ENCODE assay signal across 10 cellular contexts in genomic region chr16:89921131-89921698, GRCh38. TPM values are rescaled to one million over a fixed set of nuclear protein-coding genes. Genes with fewer than 3 reads are reported as not detected.
DNase-seq lines count a peak whose midpoint lies in the region; ATAC-seq, FAIRE-seq and TF ChIP-seq lines count a peak whose summit lies in the region.
"Had no signal": no experiment of that assay in that cellular context is flagged by ENCODE, and none has a peak within 500 bp of the region (broad histone marks: within the 10 kb centered on the region; RNA-seq: fewer than 3 reads in every experiment).

No MANE protein-coding gene starts in this region.

- H3K27me3 ChIP-seq in HCT116 (ENCODE audit: insufficient read depth, low read length), result no peaks in the 10 kb centered on the region
- H3K27me3 ChIP-seq in GM12878 (replicated peaks in 1 of 2; ENCODE audit: control insufficient read depth in 2 of 2, insufficient read depth in 2 of 2, low read length in 1 of 2), result peaks cover 14 to 16% of the 10 kb centered on the region in 2 experiments

- TF ChIP-seq CTCF in AG04449 (IDR thresholded peaks at IDR 0.05; ENCODE audit: insufficient read depth, low read length, missing control alignments) (no peak), HCT116 (IDR thresholded peaks at IDR 0.05 in 2 of 3, conservative IDR thresholded peaks at IDR 0.05 in 1 of 3; ENCODE audit: borderline replicate concordance in 1 of 3, insufficient read depth in 1 of 3, low read depth in 2 of 3, low read length in 2 of 3) (no peak), GM12878 (IDR thresholded peaks at IDR 0.05 in 2 of 3, conservative IDR thresholded peaks at IDR 0.05 in 1 of 3; ENCODE audit: control insufficient read depth in 2 of 3, extremely low read depth in 1 of 3, insufficient read depth in 1 of 3, low read depth in 3 of 3, low read length in 3 of 3) (no peak)

- H3K36me3 ChIP-seq in HCT116 (ENCODE audit: control insufficient read depth in 1 of 2, insufficient read depth in 2 of 2, low read length in 2 of 2) (peaks cover 0 to 2% of the 10 kb centered on the region in 2 experiments; a peak in 1 of 4 replicates), GM12878 (ENCODE audit: control insufficient read depth in 2 of 2, insufficient read depth in 2 of 2, low read length in 1 of 2) (no peaks in the 10 kb centered on the region), mesodermal cell (ENCODE audit: control insufficient read depth, insufficient read depth, low read length) (no peaks in the 10 kb centered on the region)
- H3K36me3 ChIP-seq: pancreas had no signal

- CTCF ChIA-PET in AG04449 (lab: Yijun Ruan, JAX) (interaction anchor here (4.9 kb wide), 1 partner anchor 9 kb away, joined by 34 read pairs; no protein-coding TSS in a partner anchor), HCT116 (lab: Charles Lee) (interaction anchor here (1.2 to 5.1 kb wide), 3 partner anchors 12 to 215 kb away, joined by 3 to 57 read pairs (median 5); no protein-coding TSS in a partner anchor), GM12878 (lab: Yijun Ruan, JAX) (no interaction called here)

- 35% methylated on average over 13 of the region's 14 CpGs for WGBS in GM12878 (ENCODE audit: insufficient coverage, insufficient replicate concordance, low lambda C conversion rate, missing lambda C conversion rate)
- WGBS in mesodermal cell (ENCODE audit: insufficient coverage in 2 of 2), 2 experiments, result 52 to 57% methylated on average over 12 to 13 of the region's 14 CpGs

- ATAC-seq in HCT116 (peak; percentile 0), GM12878 (no peak), GM21717 (IDR thresholded peaks at IDR 0.05; ENCODE audit: unreplicated experiment) (no peak)
- ATAC-seq in effector memory CD8-positive, alpha-beta T cell (replicated peaks), result no peak

- no peak for FAIRE-seq in GM12878 (lab: Jason Lieb, UNC)
- FAIRE-seq in RCC 7860 (lab: Jason Lieb, UNC), result no peak
- FAIRE-seq: pancreas had no signal

- SMC1A ChIA-PET in GM12878 (lab: Charles Lee; ENCODE audit: uncharacterized antibody, unreplicated experiment), result no interaction called here

- H3K27me3 Mint-ChIP-seq in effector memory CD8-positive, alpha-beta T cell, result peaks cover 20 to 60% of the 10 kb centered on the region in 2 donors

- H3K4me1 ChIP-seq in HCT116 (ENCODE audit: control insufficient read depth in 1 of 2, insufficient read depth in 2 of 2, low read length in 2 of 2) (peaks cover 52 to 88% of the 10 kb centered on the region in 2 experiments), GM12878 (ENCODE audit: control insufficient read depth, insufficient read depth, low read length) (peaks cover 11% of the 10 kb centered on the region), mesodermal cell (ENCODE audit: control insufficient read depth, insufficient read depth, low read length, poor library complexity, severe bottlenecking) (peaks cover 27% of the 10 kb centered on the region)

- no peaks in the 10 kb centered on the region for H3K9me3 Mint-ChIP-seq in effector memory CD8-positive, alpha-beta T cell
- H3K9me3 Mint-ChIP-seq: stimulated activated naive CD8-positive, alpha-beta T cell treated with anti-CD3 and anti-CD28 coated beads, Interleukin-15, Interleukin-2, amounts not matched to agents 100 ng/mL and 50 ng/mL, for 24 hours had no signal

- H3K9me3 ChIP-seq in HCT116 (ENCODE audit: control insufficient read depth in 1 of 2, insufficient read depth in 1 of 2, low read depth in 1 of 2, low read length in 2 of 2), result no peaks in the 10 kb centered on the region
- no peaks in the 10 kb centered on the region for H3K9me3 ChIP-seq in GM12878 (replicated peaks; ENCODE audit: control insufficient read depth, insufficient read depth, low read length)
- H3K9me3 ChIP-seq in mesodermal cell (ENCODE audit: control insufficient read depth, low read length), result no peaks in the 10 kb centered on the region
- H3K9me3 ChIP-seq: pancreas had no signal

- intact Hi-C loops in HCT116 (cut with micrococcal nuclease) (loop anchor here (5.0 kb wide), 1 partner anchor 49 kb away; the partner anchor contains the start of gene TCF25), GM12878 (cut with micrococcal nuclease; ENCODE audit: unreplicated experiment) (no loop called here)

- TF ChIP-seq POLR2A in HCT116 (IDR thresholded peaks at IDR 0.05; ENCODE audit: borderline replicate concordance, extremely low read depth, insufficient read depth, insufficient read length), result no peak
- peak; percentile 3; the same call in 1 of the 2 replicates for TF ChIP-seq POLR2A in GM12878 (IDR thresholded peaks at IDR 0.05; ENCODE audit: low read depth, low read length)

- H4K20me1 ChIP-seq in HCT116 (ENCODE audit: insufficient read depth) (peaks cover 8% of the 10 kb centered on the region; the same call in 1 of the 2 replicates), GM12878 (ENCODE audit: control insufficient read depth, insufficient read depth) (no peaks in the 10 kb centered on the region)

- H3K79me2 ChIP-seq in HCT116 (ENCODE audit: insufficient read depth, low read length) (peaks cover 30% of the 10 kb centered on the region), GM12878 (ENCODE audit: control insufficient read depth, insufficient read depth, low read length) (no peaks in the 10 kb centered on the region)

- H3K27ac ChIP-seq in HCT116 (ENCODE audit: low read depth, low read length) (peak overlapping the region; percentile 100), GM12878 (ENCODE audit: control insufficient read depth, insufficient read depth) (no peak overlapping the region), mesodermal cell (ENCODE audit: low read depth, low read length, severe bottlenecking) (peak overlapping the region; percentile 99)

- H3K4me2 ChIP-seq in HCT116 (ENCODE audit: low read length), result peak overlapping the region; percentile 79
- H3K4me2 ChIP-seq in GM12878 (ENCODE audit: control insufficient read depth, insufficient read depth), result no peak overlapping the region

- no peak for DNase-seq in AG04449 (ENCODE audit: low read depth, low spot score)
- no peak for DNase-seq in HCT116 (ENCODE audit: low read depth, low spot score)
- no peak for DNase-seq in GM12878 (ENCODE audit: low read depth, low spot score)
- no peak for DNase-seq in RCC 7860 (ENCODE audit: low spot score)
- DNase-seq in effector memory CD8-positive, alpha-beta T cell, result no peak
- DNase-seq in NCI-H1694 (lab: John Stamatoyannopoulos, UW), result no peak

- H3K9ac ChIP-seq in HCT116 (ENCODE audit: low read length), result peak overlapping the region; percentile 74
- H3K9ac ChIP-seq in GM12878 (ENCODE audit: control insufficient read depth, insufficient read depth, low read length), result no peak overlapping the region

- in situ Hi-C loops in GM12878 (cut with MboI), result no loop called here

- no TSS peak for BruUV-seq in HCT116 (replicated peaks; lab: Mats Ljungman, UMichigan)
- BruUV-seq in GM12878 (replicated peaks; lab: Mats Ljungman, UMichigan), result no TSS peak

- no peak overlapping the region for H3K27ac Mint-ChIP-seq in effector memory CD8-positive, alpha-beta T cell
- H3K27ac Mint-ChIP-seq: stimulated activated naive CD8-positive, alpha-beta T cell treated with anti-CD3 and anti-CD28 coated beads, Interleukin-15, Interleukin-2, amounts not matched to agents 100 ng/mL and 50 ng/mL, for 24 hours had no signal

- peak overlapping the region; percentile 43 for H3K4me3 ChIP-seq in AG04449 (ENCODE audit: low read depth, low read length)
- peak overlapping the region; percentile 74 to 91 for H3K4me3 ChIP-seq in HCT116 (replicated peaks in 1 of 2; ENCODE audit: low read depth in 1 of 2, low read length in 2 of 2)
- no peak overlapping the region for H3K4me3 ChIP-seq in GM12878
- H3K4me3 ChIP-seq in mesodermal cell (ENCODE audit: extremely low read depth, insufficient read depth, low read length, poor library complexity, severe bottlenecking), result peak overlapping the region; percentile 81

- RAD21 ChIA-PET in HCT116 (lab: Charles Lee; ENCODE audit: low non-redundant PET in 1 of 2, low total read pairs in 2 of 2, uncharacterized antibody in 2 of 2, unreplicated experiment in 2 of 2) (interaction anchor here in 1 of 2 experiments (1.1 kb wide), 1 partner anchor 48 kb away, joined by 4 read pairs; the partner anchor contains the start of gene TCF25), GM12878 (lab: Charles Lee; ENCODE audit: unreplicated experiment) (no interaction called here)

- TF ChIP-seq RAD21 in HCT116 (IDR thresholded peaks at IDR 0.05; ENCODE audit: low read depth) (no peak), GM12878 (IDR thresholded peaks at IDR 0.05; ENCODE audit: insufficient read depth, low read depth, low read length) (no peak)

- POLR2A ChIA-PET in AG04449 (lab: Yijun Ruan, JAX), result interaction anchor here (0.9 to 2.7 kb wide), 4 partner anchors 9 to 47 kb away, joined by 3 to 22 read pairs (median 8); partner anchors contain the start of gene TCF25
- POLR2A ChIA-PET in HCT116 (lab: Charles Lee), result interaction anchor here (0.7 to 3.5 kb wide), 8 partner anchors 11 to 215 kb away, joined by 3 to 22 read pairs (median 11); partner anchors contain the start of gene TCF25
- POLR2A ChIA-PET in GM12878 (lab: Charles Lee), result no interaction called here

- no peak for TF ChIP-seq EP300 in GM12878 (IDR thresholded peaks at IDR 0.05; ENCODE audit: borderline replicate concordance in 1 of 2, control insufficient read depth in 1 of 2, low read depth in 2 of 2, low read length in 2 of 2)

- H3K9me2 ChIP-seq in HCT116 (ENCODE audit: insufficient read depth), result no peaks in the 10 kb centered on the region

- H2AFZ ChIP-seq in HCT116 (ENCODE audit: low read depth, low read length, poor library complexity, severe bottlenecking) (no peak overlapping the region), GM12878 (ENCODE audit: control insufficient read depth, low read depth, low read length) (no peak overlapping the region)

- H3K36me3 Mint-ChIP-seq in effector memory CD8-positive, alpha-beta T cell (ENCODE audit: insufficient read depth), result peaks cover 13% of the 10 kb centered on the region

- peaks cover 23 to 29% of the 10 kb centered on the region in 2 donors for H3K4me1 Mint-ChIP-seq in effector memory CD8-positive, alpha-beta T cell (ENCODE audit: low read depth in 2 of 2)

- H3K4me3 Mint-ChIP-seq in effector memory CD8-positive, alpha-beta T cell, result no peak overlapping the region

RNA-seq across cellular contexts. Expression of gene TUBB3, which starts 1.9 kb away (rescaled TPM):
- 173 TPM for total RNA-seq in HCT116 (2021; ENCODE audit: unreplicated experiment)
- polyA plus RNA-seq in HCT116 (2012), result 213 and 219 TPM in 2 replicates
- total RNA-seq in GM12878 (2013; cell fraction: nucleolus; rRNA removed), result 1.7 TPM in 1 of 2 replicates, not detected in the other
- total RNA-seq in GM12878 (2014; rRNA removed), result 1.3 and 1.6 TPM in 2 replicates
- 0.49 and 0.69 TPM in 2 replicates for total RNA-seq in GM12878 (2014; rRNA removed; fragmentation: Illumina TruSeq; extraction: Trizol)
- 1.6 and 2.3 TPM in 2 replicates for total RNA-seq in GM12878 (2021)
- 0.29 TPM for polyA plus RNA-seq in GM12878 (2011; ENCODE audit: low read depth)
- 0.19 and 0.58 TPM in 2 replicates for polyA plus RNA-seq in GM12878 (2011; rRNA removed)
- polyA plus RNA-seq in GM12878 (2011; cell fraction: cytosol; rRNA removed), result 0.52 and 1.0 TPM in 2 replicates
- 1.8 TPM in 2 replicates for polyA plus RNA-seq in GM12878 (2011; cell fraction: nucleus; rRNA removed)
- polyA plus RNA-seq in GM12878 (2012), result 1.0 and 1.3 TPM in 2 replicates
- polyA plus RNA-seq in GM12878 (2014; fragmentation: Illumina TruSeq; extraction: Trizol), result 0.32 TPM in 1 of 2 replicates, not detected in the other
- polyA plus RNA-seq in GM12878 (2014; fragmentation: Nextera tagmentation; extraction: Ambion mirVana), result under 1 TPM in 1 of 2 experiments, not detected in 1; 0.09 TPM
- polyA plus RNA-seq in GM12878 (2014; rRNA removed), result 0.50 and 0.86 TPM in 2 replicates
- polyA plus RNA-seq in GM12878 (2016; fragmentation: Nextera tagmentation; extraction: Ambion mirVana), result 1 to 10 TPM; 1.3 to 2.5 TPM
- 0.51 and 1.4 TPM in 2 replicates for polyA minus RNA-seq in GM12878 (2011; rRNA and poly(A)+ RNA removed)
- polyA minus RNA-seq in GM12878 (2011; cell fraction: cytosol; rRNA and poly(A)+ RNA removed), result 0.67 TPM in 1 of 2 replicates, not detected in the other
- polyA minus RNA-seq in GM12878 (2011; cell fraction: nucleus; rRNA and poly(A)+ RNA removed), result 0.60 TPM in 1 of 2 replicates, not detected in the other
- polyA plus RNA-seq in mesodermal cell (2013, experiment 1 of 2), result 189 TPM
- 156 TPM for polyA plus RNA-seq in mesodermal cell (2013, experiment 2 of 2)

RNA-seq across cellular contexts. Expression of gene MC1R, which starts 2.6 kb away (rescaled TPM):
- total RNA-seq in HCT116 (2021; ENCODE audit: unreplicated experiment), result 12.2 TPM
- polyA plus RNA-seq in HCT116 (2012), result 9.9 and 12.5 TPM in 2 replicates
- 8.0 and 12.8 TPM in 2 replicates for total RNA-seq in GM12878 (2013; cell fraction: nucleolus; rRNA removed)
- total RNA-seq in GM12878 (2014; rRNA removed), result 0.60 and 0.62 TPM in 2 replicates
- total RNA-seq in GM12878 (2014; rRNA removed; fragmentation: Illumina TruSeq; extraction: Trizol), result 0.28 and 0.40 TPM in 2 replicates
- 0.72 and 1.3 TPM in 2 replicates for total RNA-seq in GM12878 (2021)
- 0.55 TPM for polyA plus RNA-seq in GM12878 (2011; ENCODE audit: low read depth)
- 0.68 and 1.0 TPM in 2 replicates for polyA plus RNA-seq in GM12878 (2011; rRNA removed)
- 1.3 and 1.5 TPM in 2 replicates for polyA plus RNA-seq in GM12878 (2011; cell fraction: cytosol; rRNA removed)
- polyA plus RNA-seq in GM12878 (2011; cell fraction: nucleus; rRNA removed), result 11.5 and 15.2 TPM in 2 replicates
- 0.44 and 1.2 TPM in 2 replicates for polyA plus RNA-seq in GM12878 (2012)
- polyA plus RNA-seq in GM12878 (2014; fragmentation: Illumina TruSeq; extraction: Trizol), result 0.50 TPM in 1 of 2 replicates, not detected in the other
- polyA plus RNA-seq in GM12878 (2014; fragmentation: Nextera tagmentation; extraction: Ambion mirVana), result under 1 TPM; 0.06 to 0.07 TPM
- 1.8 and 2.3 TPM in 2 replicates for polyA plus RNA-seq in GM12878 (2014; rRNA removed)
- polyA plus RNA-seq in GM12878 (2016; fragmentation: Nextera tagmentation; extraction: Ambion mirVana), result under 1 TPM; 0.18 to 0.40 TPM
- polyA minus RNA-seq in GM12878 (2011; rRNA and poly(A)+ RNA removed), result 1.8 and 2.8 TPM in 2 replicates
- 0.40 and 1.4 TPM in 2 replicates for polyA minus RNA-seq in GM12878 (2011; cell fraction: cytosol; rRNA and poly(A)+ RNA removed)
- polyA minus RNA-seq in GM12878 (2011; cell fraction: nucleus; rRNA and poly(A)+ RNA removed), result 1.8 and 4.1 TPM in 2 replicates
- 6.0 TPM for polyA plus RNA-seq in mesodermal cell (2013, experiment 1 of 2)
- 5.1 TPM for polyA plus RNA-seq in mesodermal cell (2013, experiment 2 of 2)

RNA-seq across cellular contexts. Expression of gene DEF8, which starts 27.3 kb away (rescaled TPM):
- total RNA-seq in HCT116 (2021; ENCODE audit: unreplicated experiment) (109 TPM), GM12878 (2014; rRNA removed) (88.3 and 98.2 TPM in 2 replicates), GM12878 (2014; rRNA removed; fragmentation: Illumina TruSeq; extraction: Trizol) (35.3 and 38.6 TPM in 2 replicates), GM12878 (2021) (63.8 and 72.1 TPM in 2 replicates)
- 105 and 108 TPM in 2 replicates for polyA plus RNA-seq in HCT116 (2012)
- total RNA-seq in GM12878 (2013; cell fraction: nucleolus; rRNA removed), result 34.0 and 49.6 TPM in 2 replicates
- 27.4 TPM for polyA plus RNA-seq in GM12878 (2011; ENCODE audit: low read depth)
- polyA plus RNA-seq in GM12878 (2011; rRNA removed) (14.4 and 27.9 TPM in 2 replicates), GM12878 (2014; fragmentation: Illumina TruSeq; extraction: Trizol) (13.5 and 28.8 TPM in 2 replicates), GM12878 (2014; fragmentation: Nextera tagmentation; extraction: Ambion mirVana) (10 to 100 TPM; 17.0 to 33.5 TPM), GM12878 (2014; rRNA removed) (80.6 and 124 TPM in 2 replicates), GM12878 (2016; fragmentation: Nextera tagmentation; extraction: Ambion mirVana) (10 to 100 TPM; 63.2 to 64.1 TPM)
- 53.1 and 56.5 TPM in 2 replicates for polyA plus RNA-seq in GM12878 (2011; cell fraction: cytosol; rRNA removed)
- 93.4 and 142 TPM in 2 replicates for polyA plus RNA-seq in GM12878 (2011; cell fraction: nucleus; rRNA removed)
- polyA plus RNA-seq in GM12878 (2012), result 26.0 and 37.6 TPM in 2 replicates
- 19.9 and 23.1 TPM in 2 replicates for polyA minus RNA-seq in GM12878 (2011; rRNA and poly(A)+ RNA removed)
- polyA minus RNA-seq in GM12878 (2011; cell fraction: cytosol; rRNA and poly(A)+ RNA removed), result 14.2 and 15.2 TPM in 2 replicates
- 9.8 and 24.4 TPM in 2 replicates for polyA minus RNA-seq in GM12878 (2011; cell fraction: nucleus; rRNA and poly(A)+ RNA removed)
- 69.2 TPM for polyA plus RNA-seq in mesodermal cell (2013, experiment 1 of 2)
- polyA plus RNA-seq in mesodermal cell (2013, experiment 2 of 2), result 62.5 TPM

RNA-seq across cellular contexts. Expression of gene TCF25, which starts 47.8 kb away (rescaled TPM):
- 345 TPM for total RNA-seq in HCT116 (2021; ENCODE audit: unreplicated experiment)
- 354 and 371 TPM in 2 replicates for polyA plus RNA-seq in HCT116 (2012)
- total RNA-seq in GM12878 (2013; cell fraction: nucleolus; rRNA removed), result 211 and 247 TPM in 2 replicates
- total RNA-seq in GM12878 (2014; rRNA removed), result 92.1 and 102 TPM in 2 replicates
- 47.1 and 52.7 TPM in 2 replicates for total RNA-seq in GM12878 (2014; rRNA removed; fragmentation: Illumina TruSeq; extraction: Trizol)
- 110 and 130 TPM in 2 replicates for total RNA-seq in GM12878 (2021)
- polyA plus RNA-seq in GM12878 (2011; ENCODE audit: low read depth), result 79.7 TPM
- polyA plus RNA-seq in GM12878 (2011; rRNA removed), result 70.2 and 87.7 TPM in 2 replicates
- 92.9 and 118 TPM in 2 replicates for polyA plus RNA-seq in GM12878 (2011; cell fraction: cytosol; rRNA removed)
- 274 and 357 TPM in 2 replicates for polyA plus RNA-seq in GM12878 (2011; cell fraction: nucleus; rRNA removed)
- 148 and 213 TPM in 2 replicates for polyA plus RNA-seq in GM12878 (2012)
- 42.7 and 82.1 TPM in 2 replicates for polyA plus RNA-seq in GM12878 (2014; fragmentation: Illumina TruSeq; extraction: Trizol)
- polyA plus RNA-seq in GM12878 (2014; fragmentation: Nextera tagmentation; extraction: Ambion mirVana), result 10 to 100 TPM in 1 of 2 experiments, 1 to 10 TPM in 1; 8.4 to 22.5 TPM
- 119 and 124 TPM in 2 replicates for polyA plus RNA-seq in GM12878 (2014; rRNA removed)
- 10 to 100 TPM; 91.1 to 96.6 TPM for polyA plus RNA-seq in GM12878 (2016; fragmentation: Nextera tagmentation; extraction: Ambion mirVana)
- 51.9 and 78.2 TPM in 2 replicates for polyA minus RNA-seq in GM12878 (2011; rRNA and poly(A)+ RNA removed)
- 28.9 and 36.4 TPM in 2 replicates for polyA minus RNA-seq in GM12878 (2011; cell fraction: cytosol; rRNA and poly(A)+ RNA removed)
- polyA minus RNA-seq in GM12878 (2011; cell fraction: nucleus; rRNA and poly(A)+ RNA removed), result 46.1 and 78.6 TPM in 2 replicates
- polyA plus RNA-seq in mesodermal cell (2013, experiment 1 of 2), result 173 TPM
- 145 TPM for polyA plus RNA-seq in mesodermal cell (2013, experiment 2 of 2)

Comparison
In these comparisons a context has a peak if more than half of its experiments do, and no peak if none do; other contexts are left out.
1. RNA of gene TUBB3, which starts 1.9 kb away (total RNA-seq): 173 TPM in HCT116 (single experiment); 0.49 to 2.3 TPM in GM12878; every median in the first group is over 10 times any median in the second.